Comparison of ENCODE assay signal across 16 cellular contexts in the genomic region with DNA sequence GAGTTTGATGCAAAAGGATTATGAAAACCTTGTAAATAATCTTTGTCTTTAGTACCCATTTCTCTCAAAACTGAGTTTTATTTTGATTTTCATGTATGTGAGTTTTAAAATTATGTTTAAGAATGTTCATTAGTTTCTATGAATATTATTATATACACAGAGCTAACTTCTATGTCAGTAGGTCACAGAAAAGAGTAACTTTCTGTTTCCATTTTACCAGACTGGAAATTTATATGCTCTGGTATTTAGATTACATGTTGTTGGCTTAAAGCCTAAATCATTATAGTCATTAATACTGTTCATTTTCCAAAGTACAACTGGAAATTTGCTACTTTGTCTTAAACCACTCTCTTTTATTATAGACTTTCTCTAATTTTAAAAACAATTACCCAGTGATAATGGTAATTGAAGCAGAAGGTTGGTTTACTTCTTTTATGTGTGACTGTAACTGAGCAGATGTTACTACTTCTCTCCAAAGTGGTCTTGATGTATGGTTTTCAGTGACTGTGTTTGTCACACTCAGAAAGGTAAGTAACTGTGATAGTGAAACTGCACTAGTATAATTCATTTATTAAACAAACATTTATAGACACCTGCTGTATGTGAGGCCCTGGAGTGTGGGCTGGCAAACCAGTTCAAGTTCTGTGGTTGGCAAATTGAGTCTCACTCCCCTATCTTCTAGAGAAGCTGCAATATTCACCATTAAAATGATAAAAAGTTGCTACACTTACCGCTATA. TPM values are rescaled to one million over a fixed set of nuclear protein-coding genes. Genes with fewer than 3 reads are reported as not detected.
DNase-seq lines count a peak whose midpoint lies in the region; ATAC-seq and TF ChIP-seq lines count a peak whose summit lies in the region.
"Had no signal": no experiment of that assay in that cellular context is flagged by ENCODE, and none has a peak within 500 bp of the region (broad histone marks: within the 10 kb centered on the region; RNA-seq: fewer than 3 reads in every experiment).

No MANE protein-coding gene starts in this region.

- peak; percentile 35 to 82 for ATAC-seq in activated naive CD4-positive, alpha-beta T cell treated with anti-CD3 and anti-CD28 coated beads, Interleukin-2, amount 50 U/mL, for 72 hours
- no peak for ATAC-seq in HG03378 (IDR thresholded peaks at IDR 0.05; ENCODE audit: unreplicated experiment)
- no peak for ATAC-seq in GM19328 (IDR thresholded peaks at IDR 0.05; ENCODE audit: unreplicated experiment)
- ATAC-seq in HG03442 (IDR thresholded peaks at IDR 0.05; ENCODE audit: unreplicated experiment), result no peak

- H3K27me3 ChIP-seq in esophagus squamous epithelium, result no peaks in the 10 kb centered on the region
- H3K27me3 ChIP-seq: BLaER1 had no signal

- H3K9me3 Mint-ChIP-seq in activated naive CD4-positive, alpha-beta T cell treated with anti-CD3 and anti-CD28 coated beads, Interleukin-2, amount 50 U/mL, for 72 hours, result no peaks in the 10 kb centered on the region

- DNase-seq in NCI-H2107 treated with DMSO at 0.1 percent for 48 hours (lab: John Stamatoyannopoulos, UW; ENCODE audit: unreplicated experiment), result peak; percentile 2
- no peak for DNase-seq in NCI-H2107 (lab: John Stamatoyannopoulos, UW)
- DNase-seq in activated naive CD4-positive, alpha-beta T cell treated with anti-CD3 and anti-CD28 coated beads, Interleukin-2, amount 50 U/mL, for 72 hours (ENCODE audit: low spot score in 2 of 2), result no peak
- DNase-seq in activated naive CD4-positive, alpha-beta T cell treated with Interleukin-2 at 50 U/mL for 16 hours, result no peak
- no peak for DNase-seq in esophagus squamous epithelium (lab: John Stamatoyannopoulos, UW)
- DNase-seq: 8988T, DMS 273 treated with DMSO at 0.1 percent for 48 hours, NCI-H1092 treated with DMSO at 0.1 percent for 48 hours, NCI-H187, NCI-H2171, SIG-M5 had no signal

- TF ChIP-seq CTCF in esophagus squamous epithelium (IDR thresholded peaks at IDR 0.05), result no peak

- no peak for TF ChIP-seq POLR2A in esophagus squamous epithelium (IDR thresholded peaks at IDR 0.05)

- no peak overlapping the region for H3K4me3 ChIP-seq in esophagus squamous epithelium
- H3K4me3 ChIP-seq: BLaER1 had no signal

- H3K27ac Mint-ChIP-seq in activated naive CD4-positive, alpha-beta T cell treated with anti-CD3 and anti-CD28 coated beads, Interleukin-2, amount 50 U/mL, for 72 hours, result peak overlapping the region; percentile 46 to 79

- peaks cover 12 to 84% (median 15%) of the 10 kb centered on the region in 3 donors for H3K4me1 ChIP-seq in esophagus squamous epithelium
- H3K4me1 ChIP-seq: BLaER1 had no signal

- peak overlapping the region in 3 of 4 donors; percentile 36 to 76 (median 60) for H3K27ac ChIP-seq in esophagus squamous epithelium
- H3K27ac ChIP-seq: BLaER1, KMS-11 had no signal

- intact Hi-C loops in esophagus squamous epithelium (cut with DNase I), result no loop called here

- 83 to 94% methylated on average over 1 of the region's 1 CpG for WGBS in esophagus squamous epithelium, 2 donors

- H3K9me3 ChIP-seq in esophagus squamous epithelium, result no peaks in the 10 kb centered on the region
- H3K9me3 ChIP-seq: BLaER1 had no signal

- H3K36me3 ChIP-seq in esophagus squamous epithelium, result no peaks in the 10 kb centered on the region
- H3K36me3 ChIP-seq: BLaER1 had no signal

- no peaks in the 10 kb centered on the region for H3K36me3 Mint-ChIP-seq in activated naive CD4-positive, alpha-beta T cell treated with anti-CD3 and anti-CD28 coated beads, Interleukin-2, amount 50 U/mL, for 72 hours

RNA-seq across cellular contexts. Expression of a gene that starts 13.2 kb away (rescaled TPM):
- 10 to 100 TPM; 23.0 to 23.3 TPM for total RNA-seq in activated naive CD4-positive, alpha-beta T cell treated with anti-CD3 and anti-CD28 coated beads, Interleukin-2, amount 50 U/mL, for 72 hours
- total RNA-seq in esophagus squamous epithelium, result 100 to 1,000 TPM; 119 to 185 (median 153) TPM

RNA-seq across cellular contexts. Expression of a gene that starts 48.1 kb away (rescaled TPM):
- total RNA-seq in activated naive CD4-positive, alpha-beta T cell treated with anti-CD3 and anti-CD28 coated beads, Interleukin-2, amount 50 U/mL, for 72 hours, result 10 to 100 TPM; 23.5 to 28.2 TPM
- 10 to 100 TPM; 14.6 to 34.9 (median 25.3) TPM for total RNA-seq in esophagus squamous epithelium

Comparison
In these comparisons a context has a peak if more than half of its experiments do, and no peak if none do; other contexts are left out.
1. ATAC-seq: peak in activated naive CD4-positive, alpha-beta T cell treated with anti-CD3 and anti-CD28 coated beads, Interleukin-2, amount 50 U/mL, for 72 hours (2 of 2); none in HG03378 (single experiment), GM19328 (single experiment) and HG03442 (single experiment).
2. RNA of a gene that starts 13.2 kb away (total RNA-seq): 119 to 185 TPM in esophagus squamous epithelium; 23.0 to 23.3 TPM in activated naive CD4-positive, alpha-beta T cell treated with anti-CD3 and anti-CD28 coated beads, Interleukin-2, amount 50 U/mL, for 72 hours; every median in the first group is over 4 times any median in the second.